Comparison of ENCODE assay signal across 9 cellular contexts in the genomic region with DNA sequence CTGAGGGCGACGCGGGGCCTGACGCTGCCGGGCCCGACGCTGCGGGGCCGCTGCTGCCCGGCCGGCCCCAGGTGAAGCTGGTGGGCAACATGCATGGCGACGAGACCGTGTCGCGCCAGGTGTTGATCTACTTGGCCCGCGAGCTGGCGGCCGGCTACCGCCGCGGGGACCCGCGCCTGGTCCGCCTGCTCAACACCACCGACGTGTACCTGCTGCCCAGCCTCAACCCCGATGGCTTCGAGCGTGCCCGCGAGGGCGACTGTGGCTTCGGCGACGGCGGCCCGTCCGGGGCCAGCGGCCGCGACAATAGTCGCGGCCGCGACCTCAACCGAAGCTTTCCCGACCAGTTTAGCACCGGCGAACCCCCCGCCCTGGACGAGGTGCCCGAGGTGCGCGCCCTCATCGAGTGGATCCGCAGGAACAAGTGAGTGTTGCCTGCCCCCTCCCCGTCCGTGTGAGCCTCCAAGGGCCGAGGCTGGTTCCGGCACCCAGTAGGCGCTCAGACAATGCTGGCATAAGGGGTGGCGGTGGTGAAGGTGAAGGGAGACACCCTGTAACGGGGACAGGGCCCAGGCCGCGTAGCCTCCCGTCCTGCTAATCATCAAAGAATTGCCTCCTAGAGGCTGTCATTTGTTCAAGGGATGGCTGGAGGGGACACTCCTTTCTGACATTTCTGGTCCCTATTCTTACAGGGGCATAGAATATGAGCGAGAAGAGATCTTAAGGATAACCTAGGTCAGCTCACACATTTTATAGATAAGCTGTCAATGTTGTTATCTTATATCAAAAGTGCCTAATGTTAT. TPM values are rescaled to one million over a fixed set of nuclear protein-coding genes. Genes with fewer than 3 reads are reported as not detected.
DNase-seq lines count a peak whose midpoint lies in the region; ATAC-seq and TF ChIP-seq lines count a peak whose summit lies in the region.
"Had no signal": no experiment of that assay in that cellular context is flagged by ENCODE, and none has a peak within 500 bp of the region (broad histone marks: within the 10 kb centered on the region; RNA-seq: fewer than 3 reads in every experiment).

No MANE protein-coding gene starts in this region.

- H3K79me2 ChIP-seq in PC-9 (ENCODE audit: low read depth): peaks cover 51% of the 10 kb centered on the region

- peaks cover 73% of the 10 kb centered on the region for H3K4me1 ChIP-seq in PC-9 (replicated peaks; ENCODE audit: insufficient read depth)
- H3K4me1 ChIP-seq in adipocyte (ENCODE audit: control insufficient read depth, insufficient read depth, low read length): peaks cover 51% of the 10 kb centered on the region

- no peak overlapping the region for H3K27ac ChIP-seq in PC-9

- H3K9me2 ChIP-seq in PC-9 (ENCODE audit: insufficient read depth): no peaks in the 10 kb centered on the region

- no TSS peak for BruUV-seq in PC-9 (replicated peaks; lab: Mats Ljungman, UMichigan)

- H3K4me2 ChIP-seq in PC-9: peak overlapping the region; percentile 97

- H3K9ac ChIP-seq in adipocyte (ENCODE audit: low read length): peak overlapping the region; percentile 87

- peak overlapping the region; percentile 75 for H3K4me3 ChIP-seq in GM06990 (replicated peaks; ENCODE audit: low read depth, low read length)
- H3K4me3 ChIP-seq in HFF-Myc (replicated peaks; ENCODE audit: low read depth, low read length): peak overlapping the region; percentile 59
- H3K4me3 ChIP-seq in PC-9: peak overlapping the region; percentile 84
- peak overlapping the region; percentile 90 for H3K4me3 ChIP-seq in adipocyte (ENCODE audit: low read length)
- H3K4me3 ChIP-seq in skeletal muscle cell (ENCODE audit: low read depth, low read length): peak overlapping the region; percentile 82

- peaks cover 24% of the 10 kb centered on the region for H4K20me1 ChIP-seq in PC-9 (ENCODE audit: insufficient read depth)

- H3K36me3 ChIP-seq in GM06990 (ENCODE audit: control insufficient read depth, insufficient read depth, low read length): no peaks in the 10 kb centered on the region
- peaks cover 6% of the 10 kb centered on the region for H3K36me3 ChIP-seq in PC-9 (ENCODE audit: low read depth)
- H3K36me3 ChIP-seq in adipocyte (ENCODE audit: control insufficient read depth, insufficient read depth, low read length, severe bottlenecking): no peaks in the 10 kb centered on the region

- ATAC-seq in left ventricle myocardium superior: peak; percentile 20

- DNase-seq in GM06990 (ENCODE audit: extremely low read depth, insufficient read length) (no peak), HFF-Myc (ENCODE audit: extremely low read depth, low read depth) (no peak), PC-9 (no peak), adipocyte (ENCODE audit: low read depth) (peak; percentile 41), left ventricle myocardium superior (peak; percentile 41), skeletal muscle cell (ENCODE audit: low read depth) (no peak), superior temporal gyrus (ENCODE audit: extremely low spot score) (no peak), DMS79 (lab: John Stamatoyannopoulos, UW) (no peak)

- intact Hi-C loops in PC-9 (cut with micrococcal nuclease; ENCODE audit: unreplicated experiment): loop anchor here (2.0 kb wide), 1 partner anchor 35 kb away; no protein-coding TSS in a partner anchor
- intact Hi-C loops in left ventricle myocardium superior (cut with micrococcal nuclease): no loop called here

- TF ChIP-seq CTCF in GM06990 (IDR thresholded peaks at IDR 0.05; ENCODE audit: insufficient read depth, low read length, poor library complexity, severe bottlenecking) (peak; percentile 7), HFF-Myc (IDR thresholded peaks at IDR 0.05; ENCODE audit: low read depth, low read length, missing control alignments) (no peak), PC-9 (conservative IDR thresholded peaks at IDR 0.05) (no peak)

- H3F3A ChIP-seq in PC-9 (ENCODE audit: insufficient read depth, low read depth): peaks cover 28% of the 10 kb centered on the region

- H3K9me3 ChIP-seq in PC-9 (ENCODE audit: insufficient read depth, low read depth): no peaks in the 10 kb centered on the region
- H3K9me3 ChIP-seq in adipocyte (ENCODE audit: control insufficient read depth, low read length): no peaks in the 10 kb centered on the region

- POLR2A ChIA-PET in PC-9 (lab: Charles Lee; ENCODE audit: unreplicated experiment): interaction anchor here (0.6 kb wide), 1 partner anchor 98 kb away, joined by 5 read pairs; the partner anchor contains the start of gene GOSR1

- CTCF ChIA-PET in PC-9 (lab: Charles Lee): interaction anchor here (0.5 to 0.6 kb wide), 3 partner anchors 15 to 445 kb away, joined by 3 to 23 read pairs (median 3); partner anchors contain the start of gene CRLF3

- H3K27me3 ChIP-seq in GM06990 (replicated peaks; ENCODE audit: control insufficient read depth, insufficient read depth, low read length) (no peaks in the 10 kb centered on the region), PC-9 (ENCODE audit: insufficient read depth, low read depth) (no peaks in the 10 kb centered on the region), adipocyte (replicated peaks; ENCODE audit: control insufficient read depth, insufficient read depth, low read length) (no peaks in the 10 kb centered on the region)

- H2AFZ ChIP-seq in PC-9: peak overlapping the region; percentile 91

RNA-seq across cellular contexts. Expression of gene CPD, which starts 0.8 kb away (rescaled TPM):
- total RNA-seq in PC-9 (2021) (44.7 and 55.0 TPM in 2 replicates), left ventricle myocardium superior (20.3 TPM)

RNA-seq across cellular contexts. Expression of gene TMIGD1, which starts 45.6 kb away (rescaled TPM):
- total RNA-seq in PC-9 (2021) (not detected in 2 replicates), left ventricle myocardium superior (not detected)
- total RNA-seq: T-helper 2 cell treated with Interferon-gamma antibody and Interleukin-4, amounts not matched to agents 100 ng/mL and 5 ng/mL, for 36 hours had no signal

Comparison
In these comparisons a context has a peak if more than half of its experiments do, and no peak if none do; other contexts are left out.
1. DNase-seq: peak in adipocyte (single experiment) and left ventricle myocardium superior (single experiment); none in GM06990 (single experiment), HFF-Myc (single experiment), PC-9 (0 of 2), skeletal muscle cell (single experiment), superior temporal gyrus (single experiment) and DMS79 (single experiment).
2. Peak in every context shown above with its lines, with median percentiles within 50 percentile points of each other: H3K4me3 ChIP-seq.